1 cellular context compared by ENCODE assay signal in genomic region chr9:123389070-123389469, GRCh38.
TF ChIP-seq lines count a peak whose summit lies in the region.

No MANE protein-coding gene starts in this region.

TF ChIP-seq in K562, 482 proteins besides CTCF, POLR2A, EP300 and RAD21 (continued from another document):
- TF ChIP-seq, protein P1, sequence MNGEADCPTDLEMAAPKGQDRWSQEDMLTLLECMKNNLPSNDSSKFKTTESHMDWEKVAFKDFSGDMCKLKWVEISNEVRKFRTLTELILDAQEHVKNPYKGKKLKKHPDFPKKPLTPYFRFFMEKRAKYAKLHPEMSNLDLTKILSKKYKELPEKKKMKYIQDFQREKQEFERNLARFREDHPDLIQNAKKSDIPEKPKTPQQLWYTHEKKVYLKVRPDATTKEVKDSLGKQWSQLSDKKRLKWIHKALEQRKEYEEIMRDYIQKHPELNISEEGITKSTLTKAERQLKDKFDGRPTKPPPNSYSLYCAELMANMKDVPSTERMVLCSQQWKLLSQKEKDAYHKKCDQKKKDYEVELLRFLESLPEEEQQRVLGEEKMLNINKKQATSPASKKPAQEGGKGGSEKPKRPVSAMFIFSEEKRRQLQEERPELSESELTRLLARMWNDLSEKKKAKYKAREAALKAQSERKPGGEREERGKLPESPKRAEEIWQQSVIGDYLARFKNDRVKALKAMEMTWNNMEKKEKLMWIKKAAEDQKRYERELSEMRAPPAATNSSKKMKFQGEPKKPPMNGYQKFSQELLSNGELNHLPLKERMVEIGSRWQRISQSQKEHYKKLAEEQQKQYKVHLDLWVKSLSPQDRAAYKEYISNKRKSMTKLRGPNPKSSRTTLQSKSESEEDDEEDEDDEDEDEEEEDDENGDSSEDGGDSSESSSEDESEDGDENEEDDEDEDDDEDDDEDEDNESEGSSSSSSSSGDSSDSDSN (IDR thresholded peaks at IDR 0.05; ENCODE audit: borderline replicate concordance in 1 of 2, low read depth in 2 of 2, low read length in 2 of 2), result no peak
- TF ChIP-seq ZNF431 (CRISPR knock-in tag; IDR thresholded peaks at IDR 0.05), result no peak
- no peak for TF ChIP-seq ZNF507 (tag; conservative IDR thresholded peaks at IDR 0.05)
- no peak for TF ChIP-seq GABPA (tag; conservative IDR thresholded peaks at IDR 0.05; ENCODE audit: low read depth)
- TF ChIP-seq BRD9 (IDR thresholded peaks at IDR 0.05; ENCODE audit: low read depth, partially characterized antibody), result no peak
- TF ChIP-seq ZNF384 (IDR thresholded peaks at IDR 0.05; ENCODE audit: low read depth, low read length), result no peak
- no peak for TF ChIP-seq RAD51 (IDR thresholded peaks at IDR 0.05; ENCODE audit: borderline replicate concordance, low read depth)
TF ChIP-seq in K562: peak in this region for 2.
